ENCODE assay signal across 28 cellular contexts in genomic region chr21:41269535-41269934, GRCh38. TPM values are rescaled to one million over a fixed set of nuclear protein-coding genes. Genes with fewer than 3 reads are reported as not detected.
"Had no signal": no experiment of that assay in that cellular context is flagged by ENCODE, and none has a peak within 500 bp of the region (broad histone marks: within the 10 kb centered on the region; RNA-seq: fewer than 3 reads in every experiment).

No MANE protein-coding gene starts in this region.

- H3K27me3 ChIP-seq: SJCRH30 had no signal

- H3K9ac ChIP-seq: KMS-11 had no signal

- H3K36me3 ChIP-seq: SJCRH30 had no signal

- H3K4me1 ChIP-seq: SJCRH30 had no signal

- H3K27ac ChIP-seq: HL-60, KMS-11, SJCRH30 had no signal

- H3K4me3 ChIP-seq: SJCRH30 had no signal

- H3K4me2 ChIP-seq: KMS-11 had no signal

- DNase-seq: Kasumi-1; MM.1S; NCI-H1092 treated with DMSO at 0.1 percent for 48 hours; NCI-H1417 treated with DMSO at 0.1 percent for 48 hours; NCI-H146; NCI-H1694 treated with DMSO at 0.1 percent for 48 hours; NCI-H1930; NCI-H2081; NCI-H2107; NCI-H2171 treated with DMSO at 0.1 percent for 48 hours; NCI-H226; NCI-H446; NCI-H510A; NCI-H524 treated with DMSO at 0.1 percent for 48 hours; NCI-H69; NK-92 treated with Interleukin-12 subunit alpha and Interleukin-12 subunit beta, amount 100 ng/mL, for 24 hours; PC-3; SHP77 treated with DMSO at 0.1 percent for 48 hours; SJCRH30; T-helper 1 cell; T-helper 17 cell had no signal

- H3K9me3 ChIP-seq: SJCRH30 had no signal

- ATAC-seq: Panc1, PC-3, Right ventricle myocardium inferior, SK-N-SH treated with all-trans-retinoic acid at 6 μM for 48 hours, T-helper 17 cell had no signal

RNA-seq across cellular contexts. Expression of gene FAM3B, which starts 47.1 kb away (rescaled TPM):
- total RNA-seq: HT-29, PC-3, Right ventricle myocardium inferior, RPMI7951, SJCRH30, T-helper 17 cell had no signal
